In the genomic region with DNA sequence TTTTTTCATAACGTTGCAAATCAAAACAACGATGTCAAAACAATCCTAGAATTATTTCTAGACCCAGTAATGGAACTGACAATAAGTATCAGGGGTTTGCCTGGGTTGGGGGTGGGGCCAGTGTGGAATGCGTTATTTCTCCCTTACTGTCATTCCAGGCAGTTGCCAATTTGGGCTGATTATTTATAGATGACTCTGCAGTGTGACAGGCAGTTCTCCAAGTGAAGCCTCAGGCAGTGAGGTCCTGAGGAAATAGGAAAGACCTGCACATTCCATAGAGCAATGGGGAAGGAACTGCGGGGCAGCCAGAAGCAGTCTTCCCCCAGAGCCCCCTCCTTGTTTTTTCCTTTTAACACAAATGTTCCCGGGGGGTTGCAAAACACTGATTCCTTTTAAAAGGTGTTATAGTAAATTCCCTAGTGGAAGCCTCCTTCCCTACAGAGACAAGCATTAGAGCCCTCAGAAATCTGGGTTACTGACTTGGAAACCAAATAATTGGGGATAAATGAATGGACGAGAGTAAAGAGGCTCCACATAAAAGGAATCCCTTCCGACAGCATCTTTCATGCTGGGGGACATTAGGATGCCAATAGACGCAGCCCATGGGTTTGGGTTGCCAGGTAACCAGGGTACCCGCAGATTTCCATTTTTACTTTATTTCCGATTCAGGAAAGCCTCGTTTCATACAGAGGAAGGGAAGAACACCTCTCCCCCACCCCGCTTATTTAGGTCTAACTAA, we compare ENCODE assay signal across 1 cellular context.
TF ChIP-seq lines count a peak whose summit lies in the region.

No MANE protein-coding gene starts in this region.

TF ChIP-seq in HepG2, 621 proteins besides CTCF, POLR2A, EP300 and RAD21 (continued from another document):
- TF ChIP-seq DMTF1 (CRISPR knock-in tag; IDR thresholded peaks at IDR 0.05) (no peak), REPIN1 (CRISPR knock-in tag; IDR thresholded peaks at IDR 0.05; ENCODE audit: borderline replicate concordance, low read depth) (no peak), TMF1 (CRISPR knock-in tag; IDR thresholded peaks at IDR 0.05; ENCODE audit: low read depth) (no peak), MZF1 (CRISPR knock-in tag; IDR thresholded peaks at IDR 0.05; ENCODE audit: borderline replicate concordance) (no peak)
